22 cellular contexts compared by ENCODE assay signal in genomic region chrX:20237864-20238263, GRCh38. TPM values are rescaled to one million over a fixed set of nuclear protein-coding genes. Genes with fewer than 3 reads are reported as not detected.
DNase-seq lines count a peak whose midpoint lies in the region; TF ChIP-seq lines count a peak whose summit lies in the region.
"Had no signal": no experiment of that assay in that cellular context is flagged by ENCODE, and none has a peak within 500 bp of the region (broad histone marks: within the 10 kb centered on the region; RNA-seq: fewer than 3 reads in every experiment).

No MANE protein-coding gene starts in this region.

- no peaks in the 10 kb centered on the region for H3K27me3 Mint-ChIP-seq in Caco-2 (ENCODE audit: insufficient read depth, unreplicated experiment)
- H3K27me3 Mint-ChIP-seq in activated CD4-positive, alpha-beta memory T cell treated with anti-CD3 and anti-CD28 coated beads for 36 hours = no peaks in the 10 kb centered on the region
- H3K27me3 Mint-ChIP-seq: naive thymus-derived CD8-positive, alpha-beta T cell had no signal

- BruUV-seq in A673 (replicated peaks; lab: Mats Ljungman, UMichigan) (no TSS peak), Caco-2 (replicated peaks; lab: Mats Ljungman, UMichigan) (no TSS peak)

- H3K14ac ChIP-seq in neuronal stem cell (ENCODE audit: low read length) = no peak overlapping the region

- no peak overlapping the region for H2AK5ac ChIP-seq in neuronal stem cell (ENCODE audit: low read depth, low read length)

- H2AFZ ChIP-seq in neuronal stem cell (ENCODE audit: low read length) = no peak overlapping the region
- H2AFZ ChIP-seq: GM23338 had no signal

- H3K4me1 ChIP-seq in A673 (ENCODE audit: insufficient read depth, low read length, poor library complexity, severe bottlenecking) (no peaks in the 10 kb centered on the region), Caco-2 (peaks cover 22% of the 10 kb centered on the region), esophagus squamous epithelium (no peaks in the 10 kb centered on the region), neuronal stem cell (ENCODE audit: control insufficient read depth in 2 of 2, insufficient read depth in 1 of 2, low read depth in 1 of 2, low read length in 2 of 2) (no peaks in the 10 kb centered on the region)
- H3K4me1 ChIP-seq: colonic mucosa, heart left ventricle, right atrium auricular region had no signal

- H3K4me3 Mint-ChIP-seq in Caco-2 (ENCODE audit: unreplicated experiment) = no peak overlapping the region
- no peak overlapping the region for H3K4me3 Mint-ChIP-seq in activated CD4-positive, alpha-beta memory T cell treated with anti-CD3 and anti-CD28 coated beads for 36 hours
- H3K4me3 Mint-ChIP-seq: GM23338; naive thymus-derived CD8-positive, alpha-beta T cell; T-helper 1 cell treated with Interleukin-12 subunit alpha and Interleukin-12 subunit beta and Interleukin-4 antibody, amounts not matched to agents 30 μg/mL and 1 μg/mL, for 36 hours had no signal

- CTCF ChIA-PET in A673 (lab: Charles Lee) (no interaction called here), Caco-2 (lab: Charles Lee) (no interaction called here)
- CTCF ChIA-PET in activated CD4-positive, alpha-beta memory T cell treated with anti-CD3 and anti-CD28 coated beads for 36 hours (lab: Charles Lee) = interaction anchor here (1.8 to 2.4 kb wide), 2 partner anchors 15 to 19 kb away, joined by 3 to 12 read pairs; no protein-coding TSS in a partner anchor

- no peak overlapping the region for H4K8ac ChIP-seq in neuronal stem cell (ENCODE audit: low read depth, low read length)

- intact Hi-C loops in A673 (cut with micrococcal nuclease; ENCODE audit: unreplicated experiment) = no loop called here
- intact Hi-C loops in Caco-2 (cut with micrococcal nuclease; ENCODE audit: unreplicated experiment) = no loop called here
- intact Hi-C loops in activated CD4-positive, alpha-beta memory T cell treated with anti-CD3 and anti-CD28 coated beads for 36 hours (cut with micrococcal nuclease) = loop anchor here (1.0 kb wide), 1 partner anchor 13 kb away; no protein-coding TSS in a partner anchor
- intact Hi-C loops in esophagus squamous epithelium (cut with DNase I) = no loop called here

- no peak overlapping the region for H3K23ac ChIP-seq in neuronal stem cell (ENCODE audit: low read depth, low read length, poor library complexity)

- H3K4ac ChIP-seq in neuronal stem cell (ENCODE audit: low read length) = no peak overlapping the region

- H2BK5ac ChIP-seq in neuronal stem cell (ENCODE audit: low read length) = no peak overlapping the region

- TF ChIP-seq POLR2A in esophagus squamous epithelium (IDR thresholded peaks at IDR 0.05) = no peak

- no peaks in the 10 kb centered on the region for H3K36me3 ChIP-seq in A673 (ENCODE audit: insufficient read depth, low read length, poor library complexity, severe bottlenecking)
- H3K36me3 ChIP-seq in Caco-2 (ENCODE audit: control insufficient read depth, insufficient read depth, low read length) = no peaks in the 10 kb centered on the region
- peaks cover 0 to 14% (median 0%) of the 10 kb centered on the region in 3 donors for H3K36me3 ChIP-seq in esophagus squamous epithelium
- peaks cover 0 to 13% of the 10 kb centered on the region in 2 donors for H3K36me3 ChIP-seq in neuronal stem cell (replicated peaks in 1 of 2; ENCODE audit: control insufficient read depth in 2 of 2, insufficient read depth in 2 of 2, low read length in 2 of 2)
- H3K36me3 ChIP-seq: colonic mucosa, ovary, right atrium auricular region had no signal

- peaks cover 31% of the 10 kb centered on the region for H3K36me3 Mint-ChIP-seq in Caco-2 (ENCODE audit: insufficient read depth, unreplicated experiment)
- H3K36me3 Mint-ChIP-seq in activated CD4-positive, alpha-beta memory T cell treated with anti-CD3 and anti-CD28 coated beads for 36 hours = peaks cover 21% of the 10 kb centered on the region

- peaks cover 5% of the 10 kb centered on the region for H3K9me3 ChIP-seq in A673 (ENCODE audit: low read depth, low read length, poor library complexity, severe bottlenecking)
- no peaks in the 10 kb centered on the region for H3K9me3 ChIP-seq in Caco-2
- peaks cover 0 to 4% (median 0%) of the 10 kb centered on the region in 3 donors for H3K9me3 ChIP-seq in esophagus squamous epithelium
- peaks cover 0 to 15% of the 10 kb centered on the region in 2 donors for H3K9me3 ChIP-seq in neuronal stem cell (replicated peaks in 1 of 2; ENCODE audit: control insufficient read depth in 2 of 2, insufficient read depth in 1 of 2, low read depth in 1 of 2, low read length in 2 of 2)
- H3K9me3 ChIP-seq: colonic mucosa, ovary had no signal

- no peak overlapping the region for H2BK120ac ChIP-seq in neuronal stem cell (ENCODE audit: low read depth, low read length)

- H2BK12ac ChIP-seq in neuronal stem cell (ENCODE audit: low read length) = no peak overlapping the region

- H3K79me1 ChIP-seq in neuronal stem cell (ENCODE audit: low read depth, low read length) = no peaks in the 10 kb centered on the region

- no peak overlapping the region for H3K4me3 ChIP-seq in A673 (ENCODE audit: low read depth, low read length, poor library complexity, severe bottlenecking)
- H3K4me3 ChIP-seq in Caco-2 (ENCODE audit: low read depth, low read length) = no peak overlapping the region
- H3K4me3 ChIP-seq in fibroblast of mammary gland (ENCODE audit: control insufficient read depth, low read depth, low read length) = no peak overlapping the region
- no peak overlapping the region for H3K4me3 ChIP-seq in esophagus squamous epithelium
- no peak overlapping the region for H3K4me3 ChIP-seq in neuronal stem cell (ENCODE audit: low read length in 2 of 2)
- H3K4me3 ChIP-seq: colonic mucosa, GM23338, heart left ventricle, ovary, right atrium auricular region had no signal

- DNase-seq in A673 (ENCODE audit: low spot score) (peak; percentile 8), Caco-2 (no peak), fibroblast of mammary gland (ENCODE audit: low read depth) (peak; percentile 22), esophagus squamous epithelium (lab: John Stamatoyannopoulos, UW) (no peak), globus pallidus (ENCODE audit: low spot score) (no peak), neuronal stem cell (ENCODE audit: low spot score) (no peak), NCI-H748 (lab: John Stamatoyannopoulos, UW; ENCODE audit: unreplicated experiment) (no peak)
- DNase-seq in activated CD4-positive, alpha-beta memory T cell treated with anti-CD3 and anti-CD28 coated beads for 36 hours = no peak
- DNase-seq: activated CD4-positive, alpha-beta T cell treated with anti-CD3 and anti-CD28 coated beads, Interleukin-2, amount 50 U/mL, for 1 hour; activated naive CD4-positive, alpha-beta T cell treated with anti-CD3 and anti-CD28 coated beads, Interleukin-2, amount 50 U/mL, for 16 hours; AML-193; colonic mucosa; heart left ventricle; Kasumi-1; naive thymus-derived CD8-positive, alpha-beta T cell; NCI-H2029 treated with DMSO at 0.1 percent for 48 hours; NCI-H510A; NK-92 treated with Interleukin-12 subunit alpha and Interleukin-12 subunit beta, amount 100 ng/mL, for 24 hours; ovary had no signal

- H3K18ac ChIP-seq in neuronal stem cell (ENCODE audit: low read length) = no peak overlapping the region

- no peak overlapping the region for H3K9ac ChIP-seq in neuronal stem cell (ENCODE audit: low read depth, low read length, poor library complexity)

- no peak overlapping the region for H3K27ac ChIP-seq in A673 (ENCODE audit: low read depth, low read length, poor library complexity, severe bottlenecking)
- no peak overlapping the region for H3K27ac ChIP-seq in esophagus squamous epithelium
- H3K27ac ChIP-seq in neuronal stem cell (replicated peaks; ENCODE audit: low read length) = no peak overlapping the region
- H3K27ac ChIP-seq: colonic mucosa, heart left ventricle, ovary, right atrium auricular region had no signal

- peaks cover 17% of the 10 kb centered on the region for H3K4me1 Mint-ChIP-seq in Caco-2 (ENCODE audit: low read depth, unreplicated experiment)
- H3K4me1 Mint-ChIP-seq in activated CD4-positive, alpha-beta memory T cell treated with anti-CD3 and anti-CD28 coated beads for 36 hours (ENCODE audit: low read depth) = peaks cover 41% of the 10 kb centered on the region
- H3K4me1 Mint-ChIP-seq: GM23338 had no signal

- H2BK15ac ChIP-seq in neuronal stem cell (ENCODE audit: low read length) = no peak overlapping the region

- TF ChIP-seq CTCF in A673 (conservative IDR thresholded peaks at IDR 0.05; ENCODE audit: low read depth, low read length) (no peak), Caco-2 (IDR thresholded peaks at IDR 0.05; ENCODE audit: insufficient read depth in 1 of 2, low read depth in 1 of 2, low read length in 1 of 2, severe bottlenecking in 1 of 2, unreplicated experiment in 1 of 2) (no peak), fibroblast of mammary gland (conservative IDR thresholded peaks at IDR 0.05; ENCODE audit: control insufficient read depth, insufficient read depth, low read depth, low read length) (no peak), esophagus squamous epithelium (IDR thresholded peaks at IDR 0.05) (no peak)

- H3K9me3 Mint-ChIP-seq in Caco-2 (ENCODE audit: unreplicated experiment) = no peaks in the 10 kb centered on the region
- peaks cover 2% of the 10 kb centered on the region for H3K9me3 Mint-ChIP-seq in activated CD4-positive, alpha-beta memory T cell treated with anti-CD3 and anti-CD28 coated beads for 36 hours

- WGBS in esophagus squamous epithelium, 2 donors = 25 to 82% methylated on average over 1 of the region's 1 CpG
- no CpG with 5 or more reads among the region's 1 CpG for WGBS in neuronal stem cell (ENCODE audit: extremely low coverage in 2 of 2, insufficient read length in 2 of 2, insufficient replicate concordance in 1 of 2), 2 donors

- H4K91ac ChIP-seq in neuronal stem cell (ENCODE audit: low read depth, low read length, poor library complexity) = no peak overlapping the region

- H3K4me2 ChIP-seq in neuronal stem cell (ENCODE audit: insufficient read depth, low read length, poor library complexity, severe bottlenecking) = no peak overlapping the region
- H3K4me2 ChIP-seq: GM23338 had no signal

- POLR2A ChIA-PET in A673 (lab: Charles Lee; ENCODE audit: low non-redundant PET) (no interaction called here), Caco-2 (lab: Charles Lee) (interaction anchor here (0.9 kb wide), 1 partner anchor 16 kb away, joined by 3 read pairs; no protein-coding TSS in a partner anchor)
- POLR2A ChIA-PET in activated CD4-positive, alpha-beta memory T cell treated with anti-CD3 and anti-CD28 coated beads for 36 hours (lab: Charles Lee) = no interaction called here

- H3K27ac Mint-ChIP-seq in Caco-2 (ENCODE audit: unreplicated experiment) = peak overlapping the region; percentile 82
- H3K27ac Mint-ChIP-seq in activated CD4-positive, alpha-beta memory T cell treated with anti-CD3 and anti-CD28 coated beads for 36 hours = peak overlapping the region; percentile 69
- H3K27ac Mint-ChIP-seq: GM23338; T-helper 1 cell treated with Interleukin-12 subunit alpha and Interleukin-12 subunit beta and Interleukin-4 antibody, amounts not matched to agents 30 μg/mL and 1 μg/mL, for 36 hours had no signal

- H3K27me3 ChIP-seq in A673 (replicated peaks; ENCODE audit: insufficient read depth, low read depth, low read length, poor library complexity) (no peaks in the 10 kb centered on the region), Caco-2 (replicated peaks; ENCODE audit: control insufficient read depth, insufficient read depth, low read length) (no peaks in the 10 kb centered on the region), esophagus squamous epithelium (no peaks in the 10 kb centered on the region), neuronal stem cell (ENCODE audit: control insufficient read depth in 3 of 3, insufficient read depth in 3 of 3, low read depth in 1 of 3, low read length in 3 of 3) (no peaks in the 10 kb centered on the region)
- H3K27me3 ChIP-seq: colonic mucosa, heart left ventricle, ovary, right atrium auricular region had no signal

RNA-seq across cellular contexts. Expression of gene RPS6KA3, which starts 28.8 kb away (rescaled TPM):
- total RNA-seq in A673 (2021) (32.3 and 33.6 TPM in 2 replicates), Caco-2 (2022) (93.2 and 104 TPM in 2 replicates), esophagus squamous epithelium (10 to 100 TPM; 15.8 to 30.9 (median 29.7) TPM)
- 10 to 100 TPM; 51.8 to 52.0 TPM for total RNA-seq in activated CD4-positive, alpha-beta memory T cell treated with anti-CD3 and anti-CD28 coated beads for 36 hours
- 14.0 TPM for polyA plus RNA-seq in neuronal stem cell (2013, experiment 1 of 2)
- 14.5 TPM for polyA plus RNA-seq in neuronal stem cell (2013, experiment 2 of 2)

Comparison
In these comparisons a context has a peak if more than half of its experiments do, and no peak if none do; other contexts are left out.
1. DNase-seq: peak in A673 (single experiment) and fibroblast of mammary gland (single experiment); none in Caco-2 (0 of 2), activated CD4-positive, alpha-beta memory T cell treated with anti-CD3 and anti-CD28 coated beads for 36 hours (single experiment), esophagus squamous epithelium (single experiment), globus pallidus (single experiment), neuronal stem cell (single experiment) and NCI-H748 (single experiment).